Comparison of ENCODE assay signal across 11 cellular contexts in genomic region chr5:137605377-137605776, GRCh38.
DNase-seq lines count a peak whose midpoint lies in the region; ATAC-seq and TF ChIP-seq lines count a peak whose summit lies in the region.
"Had no signal": no experiment of that assay in that cellular context is flagged by ENCODE, and none has a peak within 500 bp of the region (broad histone marks: within the 10 kb centered on the region; RNA-seq: fewer than 3 reads in every experiment).

No MANE protein-coding gene starts in this region.

- no peaks in the 10 kb centered on the region for H4K20me1 ChIP-seq in MM.1S (ENCODE audit: insufficient read depth, low read length)

- no peak for TF ChIP-seq POLR2A in gastroesophageal sphincter (IDR thresholded peaks at IDR 0.05)

- H3K9ac ChIP-seq in MM.1S (ENCODE audit: low read length) = no peak overlapping the region

- H3K4me2 ChIP-seq in MM.1S (ENCODE audit: low read depth, low read length) = no peak overlapping the region

- H2AFZ ChIP-seq in MM.1S (ENCODE audit: low read length) = no peak overlapping the region

- peaks cover 8% of the 10 kb centered on the region for H3K27me3 ChIP-seq in gastroesophageal sphincter
- H3K27me3 ChIP-seq in MM.1S (replicated peaks; ENCODE audit: insufficient read depth, low read length) = no peaks in the 10 kb centered on the region

- 34 to 35% methylated on average over 3 to 4 of the region's 4 CpGs for WGBS in gastroesophageal sphincter (ENCODE audit: low coverage in 1 of 2), 2 donors

- no peaks in the 10 kb centered on the region for H3F3A ChIP-seq in MM.1S (ENCODE audit: insufficient read depth, low read length)

- TF ChIP-seq CTCF in cardiac fibroblast (IDR thresholded peaks at IDR 0.05; ENCODE audit: low read depth, low read length) (peak; percentile 25), gastroesophageal sphincter (IDR thresholded peaks at IDR 0.05) (no peak), MM.1S (IDR thresholded peaks at IDR 0.05; ENCODE audit: low read length) (no peak)

- no peaks in the 10 kb centered on the region for H3K9me3 ChIP-seq in gastroesophageal sphincter
- H3K9me3 ChIP-seq in MM.1S (replicated peaks; ENCODE audit: insufficient read depth, low read length) = no peaks in the 10 kb centered on the region

- H3K36me3 ChIP-seq in gastroesophageal sphincter (no peaks in the 10 kb centered on the region), MM.1S (replicated peaks; ENCODE audit: insufficient read depth, low read length) (no peaks in the 10 kb centered on the region)

- H3K9me2 ChIP-seq in MM.1S (replicated peaks; ENCODE audit: insufficient read depth, low read length) = no peaks in the 10 kb centered on the region

- no peak for TF ChIP-seq EP300 in gastroesophageal sphincter (IDR thresholded peaks at IDR 0.05)

- no peaks in the 10 kb centered on the region for H3K4me1 ChIP-seq in gastroesophageal sphincter
- H3K4me1 ChIP-seq in MM.1S (ENCODE audit: low read length) = no peaks in the 10 kb centered on the region

- no peak overlapping the region for H3K27ac ChIP-seq in gastroesophageal sphincter
- no peak overlapping the region for H3K27ac ChIP-seq in MM.1S (ENCODE audit: low read length)

- no peaks in the 10 kb centered on the region for H3K79me2 ChIP-seq in MM.1S (ENCODE audit: low read length)

- DNase-seq in SHP77 (lab: John Stamatoyannopoulos, UW) (peak; percentile 17 to 20), SHP77 treated with DMSO at 0.1 percent for 48 hours (lab: John Stamatoyannopoulos, UW) (no peak), NCI-H2196 treated with DMSO at 0.1 percent for 48 hours (lab: John Stamatoyannopoulos, UW; ENCODE audit: unreplicated experiment) (peak; percentile 18), cardiac fibroblast (ENCODE audit: low read depth in 2 of 2) (peak; percentile 9 to 48), renal cortical epithelial cell (ENCODE audit: low read depth) (peak; percentile 70), MM.1S (no peak)
- DNase-seq: activated effector memory CD4-positive, alpha-beta T cell treated with anti-CD3 and anti-CD28 coated beads, Interleukin-2, amount 50 U/mL, for 16 hours; stimulated activated CD4-positive, alpha-beta T cell treated with anti-CD3 and anti-CD28 coated beads, Interleukin-2, amount 100 ng/mL, for 48 hours; T1000 had no signal

- ATAC-seq in gastroesophageal sphincter = no peak
- ATAC-seq in HG03469 (IDR thresholded peaks at IDR 0.05; ENCODE audit: unreplicated experiment) = no peak

- H3K4me3 ChIP-seq in cardiac fibroblast (replicated peaks in 1 of 2; ENCODE audit: low read depth in 2 of 2, low read length in 2 of 2) (no peak overlapping the region), gastroesophageal sphincter (no peak overlapping the region), MM.1S (ENCODE audit: low read length) (no peak overlapping the region)

Comparison
In these comparisons a context has a peak if more than half of its experiments do, and no peak if none do; other contexts are left out.
1. DNase-seq: peak in SHP77 (2 of 2), NCI-H2196 treated with DMSO at 0.1 percent for 48 hours (single experiment), cardiac fibroblast (2 of 2) and renal cortical epithelial cell (single experiment); none in SHP77 treated with DMSO at 0.1 percent for 48 hours (single experiment) and MM.1S (single experiment).